In genomic region chr12:68565391-68565903, GRCh38 we compare ENCODE assay signal across 9 cellular contexts. TPM values are rescaled to one million over a fixed set of nuclear protein-coding genes. Genes with fewer than 3 reads are reported as not detected.
DNase-seq lines count a peak whose midpoint lies in the region; ATAC-seq and TF ChIP-seq lines count a peak whose summit lies in the region.
"Had no signal": no experiment of that assay in that cellular context is flagged by ENCODE, and none has a peak within 500 bp of the region (broad histone marks: within the 10 kb centered on the region; RNA-seq: fewer than 3 reads in every experiment).

No MANE protein-coding gene starts in this region.

- no peak for TF ChIP-seq EP300 in gastroesophageal sphincter (IDR thresholded peaks at IDR 0.05)

- H3K36me3 Mint-ChIP-seq in activated naive CD8-positive, alpha-beta T cell treated with anti-CD3 and anti-CD28 coated beads, Interleukin-2, amount 50 U/mL, for 24 hours (ENCODE audit: low read depth): no peaks in the 10 kb centered on the region
- H3K36me3 Mint-ChIP-seq: IgD-negative memory B cell had no signal

- peaks cover 0 to 13% (median 5%) of the 10 kb centered on the region in 3 donors for H3K4me1 ChIP-seq in gastroesophageal sphincter

- no peak for TF ChIP-seq POLR2A in gastroesophageal sphincter (IDR thresholded peaks at IDR 0.05)

- no peak for TF ChIP-seq CTCF in AG10803 (conservative IDR thresholded peaks at IDR 0.05; ENCODE audit: low read length)
- TF ChIP-seq CTCF in kidney epithelial cell (IDR thresholded peaks at IDR 0.05; ENCODE audit: insufficient read depth, low read length, poor library complexity, severe bottlenecking): no peak
- TF ChIP-seq CTCF in gastroesophageal sphincter (IDR thresholded peaks at IDR 0.05): no peak

- no peak overlapping the region for H3K4me3 ChIP-seq in AG10803 (ENCODE audit: low read length)
- H3K4me3 ChIP-seq in kidney epithelial cell (ENCODE audit: low read depth, low read length): no peak overlapping the region
- no peak overlapping the region for H3K4me3 ChIP-seq in gastroesophageal sphincter

- H3K4me3 Mint-ChIP-seq in activated naive CD8-positive, alpha-beta T cell treated with anti-CD3 and anti-CD28 coated beads, Interleukin-2, amount 50 U/mL, for 24 hours: no peak overlapping the region

- no peaks in the 10 kb centered on the region for H3K36me3 ChIP-seq in kidney epithelial cell (ENCODE audit: control insufficient read depth, insufficient read depth, low read length)
- H3K36me3 ChIP-seq in gastroesophageal sphincter: no peaks in the 10 kb centered on the region

- DNase-seq in AG10803 (ENCODE audit: low read depth): peak; percentile 94
- peak; percentile 81 for DNase-seq in HT1080 (ENCODE audit: low read depth)
- no peak for DNase-seq in activated naive CD8-positive, alpha-beta T cell treated with anti-CD3 and anti-CD28 coated beads, Interleukin-2, amount 50 U/mL, for 24 hours
- peak; percentile 57 for DNase-seq in kidney epithelial cell (ENCODE audit: low read depth)
- DNase-seq in UCSD-AML1 (lab: John Stamatoyannopoulos, UW; ENCODE audit: unreplicated experiment): no peak

- peaks cover 36% of the 10 kb centered on the region for H3K4me1 Mint-ChIP-seq in activated naive CD8-positive, alpha-beta T cell treated with anti-CD3 and anti-CD28 coated beads, Interleukin-2, amount 50 U/mL, for 24 hours

- no peak overlapping the region for H3K27ac ChIP-seq in gastroesophageal sphincter

- peak; percentile 96 for ATAC-seq in activated naive CD8-positive, alpha-beta T cell treated with anti-CD3 and anti-CD28 coated beads, Interleukin-2, amount 50 U/mL, for 24 hours
- ATAC-seq in gastroesophageal sphincter (no peak), GM19467 (IDR thresholded peaks at IDR 0.05; ENCODE audit: unreplicated experiment) (no peak), HG02840 (IDR thresholded peaks at IDR 0.05; ENCODE audit: low FRiP score, unreplicated experiment) (no peak)

- peak overlapping the region; percentile 2 for H3K27ac Mint-ChIP-seq in activated naive CD8-positive, alpha-beta T cell treated with anti-CD3 and anti-CD28 coated beads, Interleukin-2, amount 50 U/mL, for 24 hours
- H3K27ac Mint-ChIP-seq: IgD-negative memory B cell had no signal

- H3K9me3 ChIP-seq in gastroesophageal sphincter: no peaks in the 10 kb centered on the region

- 14 to 60% methylated on average over 1 of the region's 1 CpG for WGBS in gastroesophageal sphincter (ENCODE audit: low coverage in 1 of 2), 2 donors

- no peaks in the 10 kb centered on the region for H3K27me3 Mint-ChIP-seq in activated naive CD8-positive, alpha-beta T cell treated with anti-CD3 and anti-CD28 coated beads, Interleukin-2, amount 50 U/mL, for 24 hours
- H3K27me3 Mint-ChIP-seq: IgD-negative memory B cell had no signal

- H3K27me3 ChIP-seq in kidney epithelial cell (ENCODE audit: control insufficient read depth, insufficient read depth, low read length) (no peaks in the 10 kb centered on the region), gastroesophageal sphincter (no peaks in the 10 kb centered on the region)

- no peaks in the 10 kb centered on the region for H3K9me3 Mint-ChIP-seq in activated naive CD8-positive, alpha-beta T cell treated with anti-CD3 and anti-CD28 coated beads, Interleukin-2, amount 50 U/mL, for 24 hours
- H3K9me3 Mint-ChIP-seq: IgD-negative memory B cell had no signal

RNA-seq across cellular contexts. Expression of gene RAP1B, which starts 45.3 kb away (rescaled TPM):
- total RNA-seq in HT1080 (2014; rRNA removed; shearing (Covaris generic)): 183 and 229 TPM in 2 replicates
- 320 and 386 TPM in 2 replicates for polyA plus RNA-seq in HT1080 (2015; cell fraction: cytosol; rRNA removed)
- 157 and 158 TPM in 2 replicates for polyA plus RNA-seq in HT1080 (2015; cell fraction: nucleus; rRNA removed)
- total RNA-seq in kidney epithelial cell (194 and 197 TPM in 2 replicates), gastroesophageal sphincter (100 to 1,000 TPM; 131 to 218 (median 205) TPM)

Comparison
In these comparisons a context has a peak if more than half of its experiments do, and no peak if none do; other contexts are left out.
1. DNase-seq: peak in AG10803 (single experiment), HT1080 (single experiment) and kidney epithelial cell (single experiment); none in activated naive CD8-positive, alpha-beta T cell treated with anti-CD3 and anti-CD28 coated beads, Interleukin-2, amount 50 U/mL, for 24 hours (single experiment) and UCSD-AML1 (single experiment).